ENCODE assay signal across 1 cellular context in genomic region chr22:38163844-38164577, GRCh38.
TF ChIP-seq lines count a peak whose summit lies in the region.

No MANE protein-coding gene starts in this region.

TF ChIP-seq in HepG2, 621 proteins besides CTCF, POLR2A, EP300 and RAD21 (continued from another document and continues in another):
- TF ChIP-seq, protein P1, sequence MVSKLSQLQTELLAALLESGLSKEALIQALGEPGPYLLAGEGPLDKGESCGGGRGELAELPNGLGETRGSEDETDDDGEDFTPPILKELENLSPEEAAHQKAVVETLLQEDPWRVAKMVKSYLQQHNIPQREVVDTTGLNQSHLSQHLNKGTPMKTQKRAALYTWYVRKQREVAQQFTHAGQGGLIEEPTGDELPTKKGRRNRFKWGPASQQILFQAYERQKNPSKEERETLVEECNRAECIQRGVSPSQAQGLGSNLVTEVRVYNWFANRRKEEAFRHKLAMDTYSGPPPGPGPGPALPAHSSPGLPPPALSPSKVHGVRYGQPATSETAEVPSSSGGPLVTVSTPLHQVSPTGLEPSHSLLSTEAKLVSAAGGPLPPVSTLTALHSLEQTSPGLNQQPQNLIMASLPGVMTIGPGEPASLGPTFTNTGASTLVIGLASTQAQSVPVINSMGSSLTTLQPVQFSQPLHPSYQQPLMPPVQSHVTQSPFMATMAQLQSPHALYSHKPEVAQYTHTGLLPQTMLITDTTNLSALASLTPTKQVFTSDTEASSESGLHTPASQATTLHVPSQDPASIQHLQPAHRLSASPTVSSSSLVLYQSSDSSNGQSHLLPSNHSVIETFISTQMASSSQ (IDR thresholded peaks at IDR 0.05; ENCODE audit: low read depth) = peak; percentile 87
- TF ChIP-seq, protein P1 (CRISPR knock-in tag; IDR thresholded peaks at IDR 0.05; ENCODE audit: borderline replicate concordance) = peak; percentile 87; the same call in 1 of the 2 replicates
- TF ChIP-seq HNRNPLL (IDR thresholded peaks at IDR 0.05; ENCODE audit: low read depth, low read length, poor library complexity, severe bottlenecking) (no peak), HOXA5 (CRISPR knock-in tag; IDR thresholded peaks at IDR 0.05) (0 out of 2 replicates have a peak, but pooled peaks have one; percentile 19), MLLT10 (CRISPR knock-in tag; IDR thresholded peaks at IDR 0.05) (no peak), TAF1 (CRISPR knock-in tag; IDR thresholded peaks at IDR 0.05) (no peak), ZNF160 (CRISPR knock-in tag; IDR thresholded peaks at IDR 0.05) (no peak), RFX5 (IDR thresholded peaks at IDR 0.05; ENCODE audit: low read depth, low read length) (no peak), TFDP2 (CRISPR knock-in tag; IDR thresholded peaks at IDR 0.05) (no peak), DR1 (CRISPR knock-in tag; IDR thresholded peaks at IDR 0.05) (no peak), PLRG1 (conservative IDR thresholded peaks at IDR 0.05) (no peak), ARHGAP35 (CRISPR knock-in tag; IDR thresholded peaks at IDR 0.05; ENCODE audit: borderline replicate concordance) (no peak), HNRNPL (IDR thresholded peaks at IDR 0.05; ENCODE audit: low read depth, low read length) (no peak), KLF6 (CRISPR knock-in tag; IDR thresholded peaks at IDR 0.05) (0 out of 2 replicates have a peak, but pooled peaks have one; percentile 25), HOXA9 (CRISPR knock-in tag; IDR thresholded peaks at IDR 0.05; ENCODE audit: borderline replicate concordance) (no peak), ZBTB42 (CRISPR knock-in tag; IDR thresholded peaks at IDR 0.05) (no peak), NCOA5 (CRISPR knock-in tag; IDR thresholded peaks at IDR 0.05) (no peak), ZNF441 (CRISPR knock-in tag; IDR thresholded peaks at IDR 0.05; ENCODE audit: borderline replicate concordance) (no peak), ZNF703 (CRISPR knock-in tag; IDR thresholded peaks at IDR 0.05; ENCODE audit: borderline replicate concordance) (peak; percentile 26; the same call in 1 of the 2 replicates), SNAPC2 (CRISPR knock-in tag; IDR thresholded peaks at IDR 0.05) (no peak), HDAC1 (CRISPR knock-in tag; IDR thresholded peaks at IDR 0.05) (no peak), GFI1 (CRISPR knock-in tag; IDR thresholded peaks at IDR 0.05; ENCODE audit: borderline replicate concordance) (no peak; the same call in 1 of the 2 replicates), ZNF224 (CRISPR knock-in tag; IDR thresholded peaks at IDR 0.05) (no peak), ZNF34 (CRISPR knock-in tag; IDR thresholded peaks at IDR 0.05; ENCODE audit: borderline replicate concordance) (no peak), ARID5B (CRISPR knock-in tag; IDR thresholded peaks at IDR 0.05) (peak; percentile 42; the same call in 1 of the 2 replicates), ATF4 (CRISPR knock-in tag; IDR thresholded peaks at IDR 0.05) (peak in 1 of 2 experiments; percentile 34; a peak in 1 of 4 replicates), CHCHD3 (CRISPR knock-in tag; IDR thresholded peaks at IDR 0.05) (no peak), ZNF562 (CRISPR knock-in tag; IDR thresholded peaks at IDR 0.05; ENCODE audit: borderline replicate concordance) (no peak), ZBTB21 (CRISPR knock-in tag; IDR thresholded peaks at IDR 0.05) (no peak), ZNF17 (CRISPR knock-in tag; IDR thresholded peaks at IDR 0.05) (no peak), ARNTL (CRISPR knock-in tag; IDR thresholded peaks at IDR 0.05) (peak; percentile 43; the same call in 1 of the 2 replicates), NCOA2 (CRISPR knock-in tag; IDR thresholded peaks at IDR 0.05) (peak; percentile 62; the same call in 1 of the 2 replicates), NFYB (CRISPR knock-in tag; IDR thresholded peaks at IDR 0.05) (no peak), HMG20B (CRISPR knock-in tag; conservative IDR thresholded peaks at IDR 0.05) (0 out of 2 replicates have a peak, but pooled peaks have one; percentile 8), ZNF883 (CRISPR knock-in tag; IDR thresholded peaks at IDR 0.05; ENCODE audit: not compliant biosample characterization) (no peak), ZBTB4 (CRISPR knock-in tag; IDR thresholded peaks at IDR 0.05; ENCODE audit: borderline replicate concordance) (no peak)
- TF ChIP-seq, protein P2, sequence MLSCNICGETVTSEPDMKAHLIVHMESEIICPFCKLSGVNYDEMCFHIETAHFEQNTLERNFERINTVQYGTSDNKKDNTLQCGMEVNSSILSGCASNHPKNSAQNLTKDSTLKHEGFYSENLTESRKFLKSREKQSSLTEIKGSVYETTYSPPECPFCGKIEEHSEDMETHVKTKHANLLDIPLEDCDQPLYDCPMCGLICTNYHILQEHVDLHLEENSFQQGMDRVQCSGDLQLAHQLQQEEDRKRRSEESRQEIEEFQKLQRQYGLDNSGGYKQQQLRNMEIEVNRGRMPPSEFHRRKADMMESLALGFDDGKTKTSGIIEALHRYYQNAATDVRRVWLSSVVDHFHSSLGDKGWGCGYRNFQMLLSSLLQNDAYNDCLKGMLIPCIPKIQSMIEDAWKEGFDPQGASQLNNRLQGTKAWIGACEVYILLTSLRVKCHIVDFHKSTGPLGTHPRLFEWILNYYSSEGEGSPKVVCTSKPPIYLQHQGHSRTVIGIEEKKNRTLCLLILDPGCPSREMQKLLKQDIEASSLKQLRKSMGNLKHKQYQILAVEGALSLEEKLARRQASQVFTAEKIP (CRISPR knock-in tag; IDR thresholded peaks at IDR 0.05; ENCODE audit: borderline replicate concordance) = no peak
- TF ChIP-seq, protein P3, sequence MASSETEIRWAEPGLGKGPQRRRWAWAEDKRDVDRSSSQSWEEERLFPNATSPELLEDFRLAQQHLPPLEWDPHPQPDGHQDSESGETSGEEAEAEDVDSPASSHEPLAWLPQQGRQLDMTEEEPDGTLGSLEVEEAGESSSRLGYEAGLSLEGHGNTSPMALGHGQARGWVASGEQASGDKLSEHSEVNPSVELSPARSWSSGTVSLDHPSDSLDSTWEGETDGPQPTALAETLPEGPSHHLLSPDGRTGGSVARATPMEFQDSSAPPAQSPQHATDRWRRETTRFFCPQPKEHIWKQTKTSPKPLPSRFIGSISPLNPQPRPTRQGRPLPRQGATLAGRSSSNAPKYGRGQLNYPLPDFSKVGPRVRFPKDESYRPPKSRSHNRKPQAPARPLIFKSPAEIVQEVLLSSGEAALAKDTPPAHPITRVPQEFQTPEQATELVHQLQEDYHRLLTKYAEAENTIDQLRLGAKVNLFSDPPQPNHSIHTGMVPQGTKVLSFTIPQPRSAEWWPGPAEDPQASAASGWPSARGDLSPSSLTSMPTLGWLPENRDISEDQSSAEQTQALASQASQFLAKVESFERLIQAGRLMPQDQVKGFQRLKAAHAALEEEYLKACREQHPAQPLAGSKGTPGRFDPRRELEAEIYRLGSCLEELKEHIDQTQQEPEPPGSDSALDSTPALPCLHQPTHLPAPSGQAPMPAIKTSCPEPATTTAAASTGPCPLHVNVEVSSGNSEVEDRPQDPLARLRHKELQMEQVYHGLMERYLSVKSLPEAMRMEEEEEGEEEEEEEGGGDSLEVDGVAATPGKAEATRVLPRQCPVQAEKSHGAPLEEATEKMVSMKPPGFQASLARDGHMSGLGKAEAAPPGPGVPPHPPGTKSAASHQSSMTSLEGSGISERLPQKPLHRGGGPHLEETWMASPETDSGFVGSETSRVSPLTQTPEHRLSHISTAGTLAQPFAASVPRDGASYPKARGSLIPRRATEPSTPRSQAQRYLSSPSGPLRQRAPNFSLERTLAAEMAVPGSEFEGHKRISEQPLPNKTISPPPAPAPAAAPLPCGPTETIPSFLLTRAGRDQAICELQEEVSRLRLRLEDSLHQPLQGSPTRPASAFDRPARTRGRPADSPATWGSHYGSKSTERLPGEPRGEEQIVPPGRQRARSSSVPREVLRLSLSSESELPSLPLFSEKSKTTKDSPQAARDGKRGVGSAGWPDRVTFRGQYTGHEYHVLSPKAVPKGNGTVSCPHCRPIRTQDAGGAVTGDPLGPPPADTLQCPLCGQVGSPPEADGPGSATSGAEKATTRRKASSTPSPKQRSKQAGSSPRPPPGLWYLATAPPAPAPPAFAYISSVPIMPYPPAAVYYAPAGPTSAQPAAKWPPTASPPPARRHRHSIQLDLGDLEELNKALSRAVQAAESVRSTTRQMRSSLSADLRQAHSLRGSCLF (CRISPR knock-in tag; IDR thresholded peaks at IDR 0.05; ENCODE audit: borderline replicate concordance) = no peak
- TF ChIP-seq, protein P4, sequence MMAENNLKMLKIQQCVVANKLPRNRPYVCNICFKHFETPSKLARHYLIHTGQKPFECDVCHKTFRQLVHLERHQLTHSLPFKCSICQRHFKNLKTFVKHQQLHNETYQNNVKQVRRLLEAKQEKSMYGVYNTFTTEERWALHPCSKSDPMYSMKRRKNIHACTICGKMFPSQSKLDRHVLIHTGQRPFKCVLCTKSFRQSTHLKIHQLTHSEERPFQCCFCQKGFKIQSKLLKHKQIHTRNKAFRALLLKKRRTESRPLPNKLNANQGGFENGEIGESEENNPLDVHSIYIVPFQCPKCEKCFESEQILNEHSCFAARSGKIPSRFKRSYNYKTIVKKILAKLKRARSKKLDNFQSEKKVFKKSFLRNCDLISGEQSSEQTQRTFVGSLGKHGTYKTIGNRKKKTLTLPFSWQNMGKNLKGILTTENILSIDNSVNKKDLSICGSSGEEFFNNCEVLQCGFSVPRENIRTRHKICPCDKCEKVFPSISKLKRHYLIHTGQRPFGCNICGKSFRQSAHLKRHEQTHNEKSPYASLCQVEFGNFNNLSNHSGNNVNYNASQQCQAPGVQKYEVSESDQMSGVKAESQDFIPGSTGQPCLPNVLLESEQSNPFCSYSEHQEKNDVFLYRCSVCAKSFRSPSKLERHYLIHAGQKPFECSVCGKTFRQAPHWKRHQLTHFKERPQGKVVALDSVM (CRISPR knock-in tag; IDR thresholded peaks at IDR 0.05) = no peak
